ENCODE assay signal across 25 cellular contexts in genomic region chr20:40230486-40230885, GRCh38.
"Had no signal": no experiment of that assay in that cellular context is flagged by ENCODE, and none has a peak within 500 bp of the region (broad histone marks: within the 10 kb centered on the region; RNA-seq: fewer than 3 reads in every experiment).

No MANE protein-coding gene starts in this region.

- DNase-seq: stimulated activated CD4-positive, alpha-beta T cell treated with anti-CD3 and anti-CD28 coated beads, Interleukin-2, amount 100 ng/mL, for 48 hours; stimulated activated CD4-positive, alpha-beta T cell treated with anti-CD3 and anti-CD28 coated beads, Interleukin-4, amount 100 ng/mL, for 1 hour; stimulated activated CD4-positive, alpha-beta T cell treated with anti-CD3 and anti-CD28 coated beads, Interleukin-4, amount 100 ng/mL, for 24 hours; stimulated activated CD4-positive, alpha-beta T cell treated with anti-CD3 and anti-CD28 coated beads, Interleukin-4, amount 100 ng/mL, for 4 hours; stimulated activated CD8-positive, alpha-beta memory T cell treated with anti-CD3 and anti-CD28 coated beads, Interleukin-4, amount 100 ng/mL, for 48 hours; stimulated activated naive B cell treated with anti-CD40 and anti-IgM and Interleukin-4, amounts not matched to agents 10 μg/mL and 1 μg/mL and 100 μg/mL, for 72 hours; stimulated activated naive CD4-positive, alpha-beta T cell; stimulated activated naive CD4-positive, alpha-beta T cell treated with Interleukin-2 at 50 U/mL for 16 hours; stimulated activated naive CD8-positive, alpha-beta T cell treated with anti-CD3 and anti-CD28 coated beads, Interleukin-15, amount 100 ng/mL, for 72 hours; stimulated activated naive CD8-positive, alpha-beta T cell treated with anti-CD3 and anti-CD28 coated beads, Interleukin-15, Interleukin-2, amounts not matched to agents 100 U/mL and 50 U/mL, for 24 hours; stomach; substantia nigra; testis; thyroid gland; tibial artery; transverse colon; trophoblast cell; upper lobe of left lung; upper lobe of right lung; uterus had no signal

- FAIRE-seq: urothelium cell line had no signal

- H3K4me1 ChIP-seq: stomach, testis, thyroid gland, tibial artery, transverse colon, upper lobe of left lung, upper lobe of right lung, uterus, vagina had no signal

- H3K9me3 ChIP-seq: stomach, suprapubic skin, testis, thoracic aorta, thyroid gland, tibial artery, tibial nerve, transverse colon, upper lobe of left lung, upper lobe of right lung, uterus, vagina had no signal

- H3K27me3 ChIP-seq: suprapubic skin, testis, thyroid gland, tibial artery, tibial nerve, transverse colon, upper lobe of left lung, upper lobe of right lung, uterus, vagina had no signal

- H3K4me3 ChIP-seq: stomach, suprapubic skin, testis, thoracic aorta, thyroid gland, tibial artery, tibial nerve, transverse colon, upper lobe of left lung, upper lobe of right lung, uterus, vagina had no signal

- H3K27ac ChIP-seq: stomach, suprapubic skin, testis, thoracic aorta, thyroid gland, tibial artery, tibial nerve, transverse colon, upper lobe of left lung, upper lobe of right lung, uterus, vagina had no signal

- H3K36me3 ChIP-seq: stomach, suprapubic skin, thoracic aorta, thyroid gland, tibial artery, tibial nerve, transverse colon, upper lobe of left lung, upper lobe of right lung, uterus, vagina had no signal
